1 cellular context compared by ENCODE assay signal in genomic region chr2:31253344-31254155, GRCh38.
TF ChIP-seq lines count a peak whose summit lies in the region.

No MANE protein-coding gene starts in this region.

TF ChIP-seq in WTC11, 78 proteins besides CTCF, POLR2A, EP300 and RAD21 (continued from another document):
- TF ChIP-seq ZBTB43 (CRISPR knock-in tag; IDR thresholded peaks at IDR 0.05) (no peak), ERG (CRISPR knock-in tag; IDR thresholded peaks at IDR 0.05) (no peak)
